ENCODE assay signal across 9 cellular contexts in genomic region chr11:94934362-94934761, GRCh38. TPM values are rescaled to one million over a fixed set of nuclear protein-coding genes. Genes with fewer than 3 reads are reported as not detected.
DNase-seq lines count a peak whose midpoint lies in the region; ATAC-seq, FAIRE-seq and TF ChIP-seq lines count a peak whose summit lies in the region.
"Had no signal": no experiment of that assay in that cellular context is flagged by ENCODE, and none has a peak within 500 bp of the region (broad histone marks: within the 10 kb centered on the region; RNA-seq: fewer than 3 reads in every experiment).

No MANE protein-coding gene starts in this region.

- no peaks in the 10 kb centered on the region for H3K9me3 Mint-ChIP-seq in activated T-cell treated with anti-CD3 and anti-CD28 coated beads, Interleukin-2, amount 50 U/mL, for 72 hours
- H3K9me3 Mint-ChIP-seq in activated T-cell treated with anti-CD3 and anti-CD28 coated beads, Interleukin-2, amount 50 U/mL, for 24 hours: no peaks in the 10 kb centered on the region
- H3K9me3 Mint-ChIP-seq in activated T-helper 17 cell treated with anti-CD3 and anti-CD28 coated beads, Interleukin-2, amount 50 U/mL, for 72 hours: no peaks in the 10 kb centered on the region
- H3K9me3 Mint-ChIP-seq in glutamatergic neuron (ENCODE audit: unreplicated experiment): peaks cover 8% of the 10 kb centered on the region
- H3K9me3 Mint-ChIP-seq in stimulated activated naive CD8-positive, alpha-beta T cell treated with anti-CD3 and anti-CD28 coated beads, Interleukin-15, amount 100 ng/mL, for 72 hours: no peaks in the 10 kb centered on the region

- peaks cover 29% of the 10 kb centered on the region for H3K4me1 Mint-ChIP-seq in activated T-cell treated with anti-CD3 and anti-CD28 coated beads, Interleukin-2, amount 50 U/mL, for 72 hours (ENCODE audit: low read depth)
- peaks cover 29% of the 10 kb centered on the region for H3K4me1 Mint-ChIP-seq in activated T-cell treated with anti-CD3 and anti-CD28 coated beads, Interleukin-2, amount 50 U/mL, for 24 hours (ENCODE audit: low read depth)
- H3K4me1 Mint-ChIP-seq in activated T-helper 17 cell treated with anti-CD3 and anti-CD28 coated beads, Interleukin-2, amount 50 U/mL, for 72 hours: peaks cover 16% of the 10 kb centered on the region
- H3K4me1 Mint-ChIP-seq in glutamatergic neuron (ENCODE audit: low read depth, unreplicated experiment): peaks cover 33% of the 10 kb centered on the region
- H3K4me1 Mint-ChIP-seq in stimulated activated naive CD8-positive, alpha-beta T cell treated with anti-CD3 and anti-CD28 coated beads, Interleukin-15, amount 100 ng/mL, for 72 hours: peaks cover 19% of the 10 kb centered on the region

- no peaks in the 10 kb centered on the region for H3K27me3 Mint-ChIP-seq in activated T-cell treated with anti-CD3 and anti-CD28 coated beads, Interleukin-2, amount 50 U/mL, for 72 hours (ENCODE audit: low read depth)
- no peaks in the 10 kb centered on the region for H3K27me3 Mint-ChIP-seq in activated T-cell treated with anti-CD3 and anti-CD28 coated beads, Interleukin-2, amount 50 U/mL, for 24 hours
- H3K27me3 Mint-ChIP-seq in activated T-helper 17 cell treated with anti-CD3 and anti-CD28 coated beads, Interleukin-2, amount 50 U/mL, for 72 hours: no peaks in the 10 kb centered on the region
- peaks cover 10% of the 10 kb centered on the region for H3K27me3 Mint-ChIP-seq in glutamatergic neuron (ENCODE audit: unreplicated experiment)
- no peaks in the 10 kb centered on the region for H3K27me3 Mint-ChIP-seq in stimulated activated naive CD8-positive, alpha-beta T cell treated with anti-CD3 and anti-CD28 coated beads, Interleukin-15, amount 100 ng/mL, for 72 hours

- peak overlapping the region in 1 of 2 donors; percentile 18 for H3K4me3 Mint-ChIP-seq in activated T-cell treated with anti-CD3 and anti-CD28 coated beads, Interleukin-2, amount 50 U/mL, for 72 hours
- no peak overlapping the region for H3K4me3 Mint-ChIP-seq in activated T-cell treated with anti-CD3 and anti-CD28 coated beads, Interleukin-2, amount 50 U/mL, for 24 hours
- H3K4me3 Mint-ChIP-seq in activated T-helper 17 cell treated with anti-CD3 and anti-CD28 coated beads, Interleukin-2, amount 50 U/mL, for 72 hours: peak overlapping the region; percentile 26
- peak overlapping the region; percentile 72 for H3K4me3 Mint-ChIP-seq in glutamatergic neuron (ENCODE audit: unreplicated experiment)
- H3K4me3 Mint-ChIP-seq in stimulated activated naive CD8-positive, alpha-beta T cell treated with anti-CD3 and anti-CD28 coated beads, Interleukin-15, amount 100 ng/mL, for 72 hours: no peak overlapping the region

- no peak for FAIRE-seq in D721Med (lab: Jason Lieb, UNC)

- TF ChIP-seq CTCF in glutamatergic neuron (IDR thresholded peaks at IDR 0.05; ENCODE audit: partially characterized antibody, unreplicated experiment) (no peak), D721Med (IDR thresholded peaks at IDR 0.05; ENCODE audit: insufficient read depth, missing control alignments) (no peak)

- H3K36me3 Mint-ChIP-seq in activated T-cell treated with anti-CD3 and anti-CD28 coated beads, Interleukin-2, amount 50 U/mL, for 72 hours (ENCODE audit: insufficient read depth in 2 of 2): no peaks in the 10 kb centered on the region
- H3K36me3 Mint-ChIP-seq in activated T-cell treated with anti-CD3 and anti-CD28 coated beads, Interleukin-2, amount 50 U/mL, for 24 hours (ENCODE audit: low read depth): no peaks in the 10 kb centered on the region
- no peaks in the 10 kb centered on the region for H3K36me3 Mint-ChIP-seq in activated T-helper 17 cell treated with anti-CD3 and anti-CD28 coated beads, Interleukin-2, amount 50 U/mL, for 72 hours (ENCODE audit: low read depth)
- H3K36me3 Mint-ChIP-seq in glutamatergic neuron (ENCODE audit: unreplicated experiment): no peaks in the 10 kb centered on the region

- no peak overlapping the region for H3K27ac Mint-ChIP-seq in activated T-cell treated with anti-CD3 and anti-CD28 coated beads, Interleukin-2, amount 50 U/mL, for 72 hours
- no peak overlapping the region for H3K27ac Mint-ChIP-seq in activated T-cell treated with anti-CD3 and anti-CD28 coated beads, Interleukin-2, amount 50 U/mL, for 24 hours
- H3K27ac Mint-ChIP-seq in activated T-helper 17 cell treated with anti-CD3 and anti-CD28 coated beads, Interleukin-2, amount 50 U/mL, for 72 hours: peak overlapping the region; percentile 42
- H3K27ac Mint-ChIP-seq in glutamatergic neuron (ENCODE audit: unreplicated experiment): peak overlapping the region; percentile 24
- peak overlapping the region in 1 of 2 donors; percentile 48 for H3K27ac Mint-ChIP-seq in stimulated activated naive CD8-positive, alpha-beta T cell treated with anti-CD3 and anti-CD28 coated beads, Interleukin-15, amount 100 ng/mL, for 72 hours

- DNase-seq in activated T-cell treated with anti-CD3 and anti-CD28 coated beads, Interleukin-2, amount 50 U/mL, for 72 hours: peak in 1 of 2 donors; percentile 4
- no peak for DNase-seq in activated T-cell treated with anti-CD3 and anti-CD28 coated beads, Interleukin-2, amount 50 U/mL, for 24 hours
- DNase-seq in glutamatergic neuron (peak; percentile 27), cortex of kidney (lab: John Stamatoyannopoulos, UW) (no peak), D721Med (ENCODE audit: insufficient read length, low spot score) (no peak)
- no peak for DNase-seq in stimulated activated naive CD8-positive, alpha-beta T cell treated with anti-CD3 and anti-CD28 coated beads, Interleukin-15, amount 100 ng/mL, for 72 hours
- DNase-seq: NCI-H510A had no signal

- ATAC-seq in activated T-cell treated with anti-CD3 and anti-CD28 coated beads, Interleukin-2, amount 50 U/mL, for 72 hours (replicated peaks in 1 of 2): peak; percentile 37 to 43
- peak; percentile 48 for ATAC-seq in activated T-helper 17 cell treated with anti-CD3 and anti-CD28 coated beads, Interleukin-2, amount 50 U/mL, for 72 hours (replicated peaks)
- peak; percentile 57 for ATAC-seq in stimulated activated naive CD8-positive, alpha-beta T cell treated with anti-CD3 and anti-CD28 coated beads, Interleukin-15, amount 100 ng/mL, for 72 hours
- no peak for ATAC-seq in HG03378 (IDR thresholded peaks at IDR 0.05; ENCODE audit: unreplicated experiment)

RNA-seq across cellular contexts. Expression of gene CWC15, which starts 39.0 kb away (rescaled TPM):
- total RNA-seq in activated T-cell treated with anti-CD3 and anti-CD28 coated beads, Interleukin-2, amount 50 U/mL, for 72 hours: 10 to 100 TPM; 75.1 to 91.4 TPM
- 10 to 100 TPM; 69.4 to 80.3 TPM for total RNA-seq in activated T-helper 17 cell treated with anti-CD3 and anti-CD28 coated beads, Interleukin-2, amount 50 U/mL, for 72 hours
- 65.1 TPM for total RNA-seq in glutamatergic neuron (ENCODE audit: unreplicated experiment)

RNA-seq across cellular contexts. Expression of gene KDM4D, which starts 39.1 kb away (rescaled TPM):
- 1 to 10 TPM; 1.4 to 1.8 TPM for total RNA-seq in activated T-cell treated with anti-CD3 and anti-CD28 coated beads, Interleukin-2, amount 50 U/mL, for 72 hours
- total RNA-seq in activated T-helper 17 cell treated with anti-CD3 and anti-CD28 coated beads, Interleukin-2, amount 50 U/mL, for 72 hours: 1 to 10 TPM in 1 of 2 donors, under 1 TPM in 1; 0.91 to 1.0 TPM
- 1.3 TPM for total RNA-seq in glutamatergic neuron (ENCODE audit: unreplicated experiment)

Comparison
In these comparisons a context has a peak if more than half of its experiments do, and no peak if none do; other contexts are left out.
1. H3K27ac Mint-ChIP-seq: peak in activated T-helper 17 cell treated with anti-CD3 and anti-CD28 coated beads, Interleukin-2, amount 50 U/mL, for 72 hours (single experiment) and glutamatergic neuron (single experiment); none in activated T-cell treated with anti-CD3 and anti-CD28 coated beads, Interleukin-2, amount 50 U/mL, for 72 hours (single experiment) and activated T-cell treated with anti-CD3 and anti-CD28 coated beads, Interleukin-2, amount 50 U/mL, for 24 hours (single experiment).
2. H3K4me3 Mint-ChIP-seq: peak in activated T-helper 17 cell treated with anti-CD3 and anti-CD28 coated beads, Interleukin-2, amount 50 U/mL, for 72 hours (single experiment) and glutamatergic neuron (single experiment); none in activated T-cell treated with anti-CD3 and anti-CD28 coated beads, Interleukin-2, amount 50 U/mL, for 24 hours (single experiment) and stimulated activated naive CD8-positive, alpha-beta T cell treated with anti-CD3 and anti-CD28 coated beads, Interleukin-15, amount 100 ng/mL, for 72 hours (0 of 2).